ENCODE assay signal across 8 cellular contexts in the genomic region with DNA sequence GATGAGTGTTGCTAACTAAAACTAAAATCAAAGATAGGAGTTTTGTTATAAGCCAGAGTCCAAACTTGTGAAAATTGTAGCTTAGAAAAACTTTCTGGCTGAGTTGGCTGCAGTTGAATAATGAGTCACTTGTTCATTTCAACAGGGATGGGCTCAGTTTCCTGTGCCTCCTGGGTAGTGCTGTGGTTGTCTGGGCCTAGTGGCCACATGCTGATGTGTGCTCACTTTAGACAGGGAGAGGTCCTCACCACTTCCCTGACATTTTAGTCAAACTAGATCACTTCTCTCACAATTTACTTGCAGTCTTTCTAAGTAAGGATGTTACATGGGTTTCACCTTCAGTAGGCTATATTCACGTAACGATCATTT. TPM values are rescaled to one million over a fixed set of nuclear protein-coding genes. Genes with fewer than 3 reads are reported as not detected.
DNase-seq lines count a peak whose midpoint lies in the region; ATAC-seq lines count a peak whose summit lies in the region.

No MANE protein-coding gene starts in this region.

- peak; percentile 63 for DNase-seq in SK-MEL-5 (ENCODE audit: low read depth, low spot score)
- DNase-seq in effector memory CD8-positive, alpha-beta T cell = peak; percentile 27 to 38 (median 35)
- peak; percentile 39 for DNase-seq in stimulated activated CD4-positive, alpha-beta T cell treated with anti-CD3 and anti-CD28 coated beads, Interleukin-4, amount 100 ng/mL, for 24 hours
- DNase-seq in retina = no peak
- DNase-seq in pons (ENCODE audit: low spot score) = no peak
- no peak for DNase-seq in DMS53 (lab: John Stamatoyannopoulos, UW)

- H3K27ac Mint-ChIP-seq in effector memory CD8-positive, alpha-beta T cell = no peak overlapping the region

- no peak overlapping the region for H3K4me3 Mint-ChIP-seq in effector memory CD8-positive, alpha-beta T cell

- no peaks in the 10 kb centered on the region for H3K27me3 Mint-ChIP-seq in effector memory CD8-positive, alpha-beta T cell

- no peaks in the 10 kb centered on the region for H3K4me1 Mint-ChIP-seq in effector memory CD8-positive, alpha-beta T cell (ENCODE audit: low read depth in 2 of 2)

- no peaks in the 10 kb centered on the region for H3K9me3 Mint-ChIP-seq in effector memory CD8-positive, alpha-beta T cell

- no peaks in the 10 kb centered on the region for H3K36me3 Mint-ChIP-seq in effector memory CD8-positive, alpha-beta T cell (ENCODE audit: insufficient read depth)

- peak; percentile 81 for ATAC-seq in GM18502 (IDR thresholded peaks at IDR 0.05; ENCODE audit: poor library complexity, unreplicated experiment)
- peak; percentile 69 for ATAC-seq in HG02759 (IDR thresholded peaks at IDR 0.05; ENCODE audit: unreplicated experiment)
- ATAC-seq in effector memory CD8-positive, alpha-beta T cell (replicated peaks) = peak; percentile 98

- in situ Hi-C loops in SK-MEL-5 (cut with HindIII; ENCODE audit: low pct_unique_long_range_greater_than_20kb, low sequenced_read_pairs) = no loop called here

RNA-seq across cellular contexts. Expression of a gene that starts 6.3 kb away (rescaled TPM):
- 26.0 and 30.2 TPM in 2 replicates for total RNA-seq in SK-MEL-5 (2014; rRNA removed; shearing (Covaris generic))
- 24.7 and 33.0 TPM in 2 replicates for polyA plus RNA-seq in SK-MEL-5 (2015; cell fraction: cytosol; rRNA removed)
- 42.7 and 51.1 TPM in 2 replicates for polyA plus RNA-seq in SK-MEL-5 (2015; cell fraction: nucleus; rRNA removed)

Comparison
In these comparisons a context has a peak if more than half of its experiments do, and no peak if none do; other contexts are left out.
1. DNase-seq: peak in SK-MEL-5 (single experiment), effector memory CD8-positive, alpha-beta T cell (3 of 3) and stimulated activated CD4-positive, alpha-beta T cell treated with anti-CD3 and anti-CD28 coated beads, Interleukin-4, amount 100 ng/mL, for 24 hours (single experiment); none in retina (single experiment), pons (single experiment) and DMS53 (single experiment).
2. Peak in every context shown above with its lines, with median percentiles within 50 percentile points of each other: ATAC-seq.